In the genomic region with DNA sequence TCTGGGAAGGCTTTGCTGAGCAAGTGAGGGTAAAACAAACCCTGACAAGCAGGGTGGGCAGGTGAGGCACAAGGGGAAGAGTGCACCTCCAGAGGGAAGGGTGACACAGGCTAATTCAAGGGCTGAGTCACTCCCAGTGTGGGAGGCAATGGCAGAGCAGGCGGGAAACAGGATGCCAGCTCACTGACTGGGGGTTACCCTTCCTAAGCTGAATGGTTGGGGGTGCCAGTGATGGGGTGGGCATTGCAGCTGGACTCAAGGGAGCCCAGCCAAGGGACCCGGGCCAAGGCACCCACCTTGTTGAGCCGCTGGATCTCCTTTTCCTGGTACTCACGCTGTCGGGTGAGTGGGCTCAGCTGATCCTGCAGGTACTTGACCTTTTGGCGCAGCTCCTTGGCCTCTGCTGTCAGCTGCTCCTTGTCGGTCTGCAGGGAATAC, we compare ENCODE assay signal across 10 cellular contexts. TPM values are rescaled to one million over a fixed set of nuclear protein-coding genes. Genes with fewer than 3 reads are reported as not detected.
A peak's percentile ranks its signal among the peaks of the same experiment; 100 is the strongest.
DNase-seq lines count a peak whose midpoint lies in the region; ATAC-seq and TF ChIP-seq lines count a peak whose summit lies in the region.
"Had no signal": no experiment of that assay in that cellular context is flagged by ENCODE, and none has a peak within 500 bp of the region (broad histone marks: within the 10 kb centered on the region; RNA-seq: fewer than 3 reads in every experiment).

No MANE protein-coding gene starts in this region.

- H3K27me3 ChIP-seq in GM23248 (replicated peaks; ENCODE audit: insufficient read depth), result no peaks in the 10 kb centered on the region
- H3K27me3 ChIP-seq in hepatocyte, result no peaks in the 10 kb centered on the region

- H3K9me3 ChIP-seq in GM23248 (ENCODE audit: low read depth) (no peaks in the 10 kb centered on the region), hepatocyte (ENCODE audit: low read depth) (no peaks in the 10 kb centered on the region)

- H3K4me3 ChIP-seq in GM23248 (no peak overlapping the region), hepatocyte (no peak overlapping the region)

- H4K20me1 ChIP-seq in GM23248 (ENCODE audit: insufficient read depth), result no peaks in the 10 kb centered on the region
- no peaks in the 10 kb centered on the region for H4K20me1 ChIP-seq in hepatocyte (ENCODE audit: insufficient read depth, poor library complexity, severe bottlenecking)

- no peaks in the 10 kb centered on the region for H3K79me2 ChIP-seq in GM23248 (ENCODE audit: insufficient read depth)
- no peaks in the 10 kb centered on the region for H3K79me2 ChIP-seq in hepatocyte

- H3K9me2 ChIP-seq in GM23248 (ENCODE audit: insufficient read depth), result no peaks in the 10 kb centered on the region
- no peaks in the 10 kb centered on the region for H3K9me2 ChIP-seq in hepatocyte (replicated peaks; ENCODE audit: insufficient read depth)

- no peaks in the 10 kb centered on the region for H3K9me3 Mint-ChIP-seq in activated T-helper 17 cell treated with anti-CD3 and anti-CD28 coated beads, Interleukin-2, amount 50 U/mL, for 72 hours
- H3K9me3 Mint-ChIP-seq in naive thymus-derived CD8-positive, alpha-beta T cell, result no peaks in the 10 kb centered on the region

- peak; percentile 91 for ATAC-seq in activated T-helper 17 cell treated with anti-CD3 and anti-CD28 coated beads, Interleukin-2, amount 50 U/mL, for 72 hours (replicated peaks)
- ATAC-seq in naive thymus-derived CD8-positive, alpha-beta T cell, result no peak

- peak overlapping the region; percentile 74 for H3K27ac Mint-ChIP-seq in activated T-helper 17 cell treated with anti-CD3 and anti-CD28 coated beads, Interleukin-2, amount 50 U/mL, for 72 hours
- H3K27ac Mint-ChIP-seq in naive thymus-derived CD8-positive, alpha-beta T cell, result peak overlapping the region in 4 of 10 donors; percentile 13 to 81 (median 70)

- peaks cover 12% of the 10 kb centered on the region; the same call in 1 of the 2 replicates for H3K36me3 ChIP-seq in GM23248 (ENCODE audit: low read depth)
- H3K36me3 ChIP-seq in hepatocyte (replicated peaks; ENCODE audit: insufficient read depth, low read depth), result no peaks in the 10 kb centered on the region

- H3K4me2 ChIP-seq in GM23248 (ENCODE audit: unreplicated experiment), result peak overlapping the region; percentile 50
- H3K4me2 ChIP-seq in hepatocyte, result no peak overlapping the region

- peak; percentile 81 for DNase-seq in GM23248
- no peak for DNase-seq in hepatocyte (ENCODE audit: low spot score)
- DNase-seq in stimulated activated CD4-positive, alpha-beta T cell treated with anti-CD3 and anti-CD28 coated beads, Interleukin-4, amount 100 ng/mL, for 1 hour, result peak; percentile 43
- no peak for DNase-seq in Kasumi-1 (lab: John Stamatoyannopoulos, UW)
- no peak for DNase-seq in NCI-H82 (lab: John Stamatoyannopoulos, UW)
- DNase-seq in HPDE6-E6E7 (ENCODE audit: extremely low spot score), result no peak
- DNase-seq in naive thymus-derived CD8-positive, alpha-beta T cell, result no peak
- DNase-seq: NCI-H510A treated with DMSO at 0.1 percent for 48 hours, WERI-Rb-1 had no signal

- no peak for TF ChIP-seq CTCF in hepatocyte (IDR thresholded peaks at IDR 0.05; ENCODE audit: poor library complexity)

- 62 to 67% methylated on average over 7 of the region's 7 CpGs for WGBS in GM23248 (ENCODE audit: low coverage in 1 of 2, low lambda C conversion rate in 2 of 2, missing lambda C conversion rate in 2 of 2), 2 experiments
- 97% methylated on average over 7 of the region's 7 CpGs for WGBS in hepatocyte (ENCODE audit: low lambda C conversion rate, missing lambda C conversion rate)

- H3K27ac ChIP-seq in GM23248 (peak overlapping the region; percentile 74), hepatocyte (peak overlapping the region; percentile 65)
- H3K27ac ChIP-seq: WERI-Rb-1 had no signal

- POLR2A ChIA-PET in naive thymus-derived CD8-positive, alpha-beta T cell (lab: Charles Lee), result no interaction called here

- H3K36me3 Mint-ChIP-seq in activated T-helper 17 cell treated with anti-CD3 and anti-CD28 coated beads, Interleukin-2, amount 50 U/mL, for 72 hours (ENCODE audit: low read depth), result peaks cover 100% of the 10 kb centered on the region
- peaks cover 6 to 95% (median 42%) of the 10 kb centered on the region in 3 donors for H3K36me3 Mint-ChIP-seq in naive thymus-derived CD8-positive, alpha-beta T cell

- peaks cover 21% of the 10 kb centered on the region for H3F3A ChIP-seq in GM23248 (ENCODE audit: insufficient read depth)

- H3K27me3 Mint-ChIP-seq in activated T-helper 17 cell treated with anti-CD3 and anti-CD28 coated beads, Interleukin-2, amount 50 U/mL, for 72 hours, result no peaks in the 10 kb centered on the region
- no peaks in the 10 kb centered on the region for H3K27me3 Mint-ChIP-seq in naive thymus-derived CD8-positive, alpha-beta T cell

- in situ Hi-C loops in GM23248 (cut with MboI), result no loop called here

- H3K4me1 ChIP-seq in GM23248 (ENCODE audit: insufficient read depth) (peaks cover 36% of the 10 kb centered on the region), hepatocyte (ENCODE audit: insufficient read depth) (peaks cover 4% of the 10 kb centered on the region)

- peak overlapping the region; percentile 62; the same call in 1 of the 2 replicates for H3K9ac ChIP-seq in GM23248

- peak overlapping the region; percentile 4 for H3K4me3 Mint-ChIP-seq in activated T-helper 17 cell treated with anti-CD3 and anti-CD28 coated beads, Interleukin-2, amount 50 U/mL, for 72 hours
- H3K4me3 Mint-ChIP-seq in naive thymus-derived CD8-positive, alpha-beta T cell, result no peak overlapping the region

- peaks cover 21% of the 10 kb centered on the region for H3K4me1 Mint-ChIP-seq in activated T-helper 17 cell treated with anti-CD3 and anti-CD28 coated beads, Interleukin-2, amount 50 U/mL, for 72 hours
- H3K4me1 Mint-ChIP-seq in naive thymus-derived CD8-positive, alpha-beta T cell, result peaks cover 0 to 4% (median 0%) of the 10 kb centered on the region in 4 donors

- H2AFZ ChIP-seq in GM23248 (no peak overlapping the region), hepatocyte (no peak overlapping the region)

RNA-seq across cellular contexts. Expression of a gene that starts 18.4 kb away (rescaled TPM):
- total RNA-seq in GM23248 (2014; rRNA removed; shearing (Covaris generic)), result 2.4 and 3.0 TPM in 2 replicates
- polyA plus RNA-seq in GM23248 (2016; fragmentation: Nextera tagmentation; extraction: Ambion mirVana), result 4.2 and 4.4 TPM in 2 replicates
- not detected for total RNA-seq in activated T-helper 17 cell treated with anti-CD3 and anti-CD28 coated beads, Interleukin-2, amount 50 U/mL, for 72 hours
- total RNA-seq in hepatocyte, result 40.9 and 58.6 TPM in 2 replicates
- 66.2 and 69.9 TPM in 2 replicates for polyA plus RNA-seq in hepatocyte
- total RNA-seq in naive thymus-derived CD8-positive, alpha-beta T cell, result not detected
- 1 to 10 TPM in 1 of 3 donors, under 1 TPM in 1, not detected in 1; 0.35 to 1.9 TPM for polyA plus RNA-seq in naive thymus-derived CD8-positive, alpha-beta T cell

RNA-seq across cellular contexts. Expression of a gene that starts 42.0 kb away (rescaled TPM):
- 88.8 and 92.1 TPM in 2 replicates for total RNA-seq in GM23248 (2014; rRNA removed; shearing (Covaris generic))
- polyA plus RNA-seq in GM23248 (2016; fragmentation: Nextera tagmentation; extraction: Ambion mirVana) (43.1 and 43.2 TPM in 2 replicates), hepatocyte (48.0 and 57.0 TPM in 2 replicates)
- total RNA-seq in activated T-helper 17 cell treated with anti-CD3 and anti-CD28 coated beads, Interleukin-2, amount 50 U/mL, for 72 hours, result 100 to 1,000 TPM; 316 to 609 TPM
- total RNA-seq in hepatocyte, result 54.3 and 64.6 TPM in 2 replicates
- 100 to 1,000 TPM; 138 to 140 TPM for total RNA-seq in naive thymus-derived CD8-positive, alpha-beta T cell
- 10 to 100 TPM; 25.6 to 37.5 (median 29.8) TPM for polyA plus RNA-seq in naive thymus-derived CD8-positive, alpha-beta T cell

Comparison
In these comparisons a context has a peak if more than half of its experiments do, and no peak if none do; other contexts are left out.
1. DNase-seq: peak in GM23248 (single experiment) and stimulated activated CD4-positive, alpha-beta T cell treated with anti-CD3 and anti-CD28 coated beads, Interleukin-4, amount 100 ng/mL, for 1 hour (single experiment); none in hepatocyte (single experiment), Kasumi-1 (0 of 2), NCI-H82 (single experiment), HPDE6-E6E7 (single experiment) and naive thymus-derived CD8-positive, alpha-beta T cell (0 of 10).
2. RNA of a gene that starts 18.4 kb away (total RNA-seq): 40.9 to 58.6 TPM in hepatocyte; 2.4 to 3.0 TPM in GM23248, not detected in activated T-helper 17 cell treated with anti-CD3 and anti-CD28 coated beads, Interleukin-2, amount 50 U/mL, for 72 hours and not detected in naive thymus-derived CD8-positive, alpha-beta T cell; every median in the first group is over 10 times any median in the second.